ENCODE assay signal across 2 cellular contexts in genomic region chr16:15672127-15672513, GRCh38.
TF ChIP-seq lines count a peak whose summit lies in the region.

No MANE protein-coding gene starts in this region.

TF ChIP-seq in A549, 52 proteins besides CTCF, POLR2A, EP300 and RAD21:
- TF ChIP-seq CEBPB (IDR thresholded peaks at IDR 0.05): 0 out of 4 replicates have a peak, but pooled peaks have one; percentile 13 to 48
TF ChIP-seq in A549: peak in this region for 1; not testable (repeated sequence) for 51.

TF ChIP-seq in IMR-90, 13 proteins besides CTCF, POLR2A, EP300 and RAD21:
- TF ChIP-seq CEBPB (IDR thresholded peaks at IDR 0.05; ENCODE audit: low read depth, low read length): peak; percentile 36; the same call in 1 of the 2 replicates
